In the genomic region with DNA sequence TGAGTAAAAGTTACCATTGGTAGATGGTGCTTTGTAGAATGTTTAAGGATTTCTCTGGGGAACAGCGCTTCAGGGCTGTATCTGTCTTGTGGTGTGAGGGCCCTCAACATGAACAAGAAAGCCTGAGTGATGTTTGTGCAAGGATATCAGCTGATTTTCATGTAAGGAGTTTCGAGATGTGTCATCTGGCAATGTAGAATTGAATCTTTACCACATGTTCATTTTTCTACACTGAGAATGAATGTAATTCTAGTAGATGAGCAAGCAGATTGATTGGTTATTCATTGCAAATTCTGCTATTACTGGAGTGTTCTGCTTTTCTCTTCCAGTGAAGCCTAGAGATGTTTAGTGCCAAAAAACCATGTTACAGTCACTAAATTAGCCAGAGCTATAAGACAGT, we compare ENCODE assay signal across 11 cellular contexts.
DNase-seq lines count a peak whose midpoint lies in the region; ATAC-seq and TF ChIP-seq lines count a peak whose summit lies in the region.
"Had no signal": no experiment of that assay in that cellular context is flagged by ENCODE, and none has a peak within 500 bp of the region (broad histone marks: within the 10 kb centered on the region; RNA-seq: fewer than 3 reads in every experiment).

No MANE protein-coding gene starts in this region.

- H3K4me1 Mint-ChIP-seq in nephron progenitor cell: no peaks in the 10 kb centered on the region

- peaks cover 3% of the 10 kb centered on the region for H3K27me3 Mint-ChIP-seq in nephron progenitor cell (ENCODE audit: low read depth, poor library complexity)

- no peak for TF ChIP-seq CTCF in nephron progenitor cell (IDR thresholded peaks at IDR 0.05)

- H3K36me3 Mint-ChIP-seq in nephron progenitor cell (ENCODE audit: low read depth): peaks cover 5% of the 10 kb centered on the region

- peak overlapping the region; percentile 32 for H3K27ac Mint-ChIP-seq in nephron progenitor cell
- H3K27ac Mint-ChIP-seq: GM23338, WTC11 had no signal

- H3K9me3 Mint-ChIP-seq in nephron progenitor cell: peaks cover 4% of the 10 kb centered on the region
- H3K9me3 Mint-ChIP-seq: GM23338 had no signal

- peak; percentile 70 to 81 for ATAC-seq in activated CD4-positive, CD25-positive, alpha-beta regulatory T cell treated with anti-CD3 and anti-CD28 coated beads, Interleukin-2, amount 50 U/mL, for 24 hours
- ATAC-seq in GM21528 (IDR thresholded peaks at IDR 0.05; ENCODE audit: low FRiP score, unreplicated experiment) (peak; percentile 85), HG03354 (IDR thresholded peaks at IDR 0.05; ENCODE audit: poor library complexity, severe bottlenecking, unreplicated experiment) (peak; percentile 94), esophagus mucosa (no peak)
- ATAC-seq: GM23338, WTC11 had no signal

- no peak for DNase-seq in activated CD4-positive, CD25-positive, alpha-beta regulatory T cell (lab: John Stamatoyannopoulos, UW)
- DNase-seq in nephron progenitor cell: no peak
- DNase-seq in NCI-H524 treated with DMSO at 0.1 percent for 48 hours (lab: John Stamatoyannopoulos, UW): no peak
- no peak for DNase-seq in stimulated activated CD4-positive, alpha-beta T cell treated with anti-CD3 and anti-CD28 coated beads, Interleukin-2, amount 100 ng/mL, for 48 hours
- DNase-seq: NCI-H446 treated with DMSO at 0.1 percent for 48 hours had no signal

- no peak overlapping the region for H3K4me3 Mint-ChIP-seq in nephron progenitor cell
- H3K4me3 Mint-ChIP-seq: GM23338, WTC11 had no signal
